20 cellular contexts compared by ENCODE assay signal in genomic region chr4:7792616-7793015, GRCh38.
DNase-seq lines count a peak whose midpoint lies in the region; ATAC-seq and TF ChIP-seq lines count a peak whose summit lies in the region.
"Had no signal": no experiment of that assay in that cellular context is flagged by ENCODE, and none has a peak within 500 bp of the region (broad histone marks: within the 10 kb centered on the region; RNA-seq: fewer than 3 reads in every experiment).

No MANE protein-coding gene starts in this region.

- DNase-seq in NCI-H1048 (lab: John Stamatoyannopoulos, UW) (peak; percentile 66), osteoblast (ENCODE audit: insufficient read length, low spot score, missing footprints) (peak; percentile 72), NCI-H1694 treated with DMSO at 0.1 percent for 48 hours (lab: John Stamatoyannopoulos, UW) (no peak)
- no peak for DNase-seq in stimulated activated naive CD8-positive, alpha-beta T cell treated with anti-CD3 and anti-CD28 coated beads, Interleukin-15, Interleukin-2, amounts not matched to agents 100 U/mL and 50 U/mL, for 24 hours
- DNase-seq: activated CD4-positive, CD25-positive, alpha-beta regulatory T cell treated with anti-CD3 and anti-CD28 coated beads, Interleukin-2, amount 50 U/mL, for 72 hours; activated T-cell treated with anti-CD3 and anti-CD28 coated beads, Interleukin-2, amount 50 U/mL, for 24 hours; DND-41; KG1; left ventricle myocardium superior; naive B cell; NCI-H146; NCI-H510A treated with DMSO at 0.1 percent for 48 hours; stimulated activated CD4-positive, alpha-beta T cell treated with anti-CD3 and anti-CD28 coated beads, Interleukin-1b, Interleukin-23, amount 100 ng/mL, for 48 hours; transverse colon had no signal

- H3K36me3 ChIP-seq in osteoblast (ENCODE audit: insufficient read depth, low read length) = peaks cover 91% of the 10 kb centered on the region

- no peaks in the 10 kb centered on the region for H3K27me3 ChIP-seq in osteoblast (ENCODE audit: insufficient read depth, low read length)
- H3K27me3 ChIP-seq: esophagus muscularis mucosa, Peyer's patch, transverse colon had no signal

- peak overlapping the region; percentile 64 for H3K4me2 ChIP-seq in osteoblast (ENCODE audit: insufficient read depth, low read length)

- no peaks in the 10 kb centered on the region for H3K9me3 ChIP-seq in osteoblast (ENCODE audit: low read depth, low read length)
- H3K9me3 ChIP-seq: esophagus muscularis mucosa, Peyer's patch, transverse colon had no signal

- H3K4me3 ChIP-seq in osteoblast (ENCODE audit: insufficient read depth, low read length) = no peak overlapping the region
- H3K4me3 ChIP-seq: esophagus muscularis mucosa, Peyer's patch, transverse colon had no signal

- TF ChIP-seq CTCF in osteoblast (IDR thresholded peaks at IDR 0.05; ENCODE audit: extremely low read depth, low read depth, low read length) = no peak

- peak overlapping the region; percentile 70 for H3K27ac ChIP-seq in osteoblast (ENCODE audit: low read depth, low read length)
- H3K27ac ChIP-seq: esophagus muscularis mucosa, Peyer's patch, transverse colon had no signal

- peaks cover 54% of the 10 kb centered on the region for H4K20me1 ChIP-seq in osteoblast (ENCODE audit: insufficient read depth, low read length)

- ATAC-seq in GM18502 (IDR thresholded peaks at IDR 0.05; ENCODE audit: poor library complexity, unreplicated experiment) (peak; percentile 87), GM21723 (IDR thresholded peaks at IDR 0.05; ENCODE audit: unreplicated experiment) (peak; percentile 81), HG03571 (IDR thresholded peaks at IDR 0.05; ENCODE audit: unreplicated experiment) (no peak), GM18511 (IDR thresholded peaks at IDR 0.05; ENCODE audit: unreplicated experiment) (no peak)
- ATAC-seq in stimulated activated naive CD8-positive, alpha-beta T cell treated with anti-CD3 and anti-CD28 coated beads, Interleukin-15, Interleukin-2, amounts not matched to agents 100 U/mL and 50 U/mL, for 24 hours = no peak
- ATAC-seq: left ventricle myocardium superior had no signal

- no peak overlapping the region for H2AFZ ChIP-seq in osteoblast (ENCODE audit: low read length)

- peaks cover 29% of the 10 kb centered on the region for H3K4me1 ChIP-seq in osteoblast (ENCODE audit: insufficient read depth, low read length)
- H3K4me1 ChIP-seq: Peyer's patch, transverse colon had no signal

- H3K79me2 ChIP-seq in osteoblast (ENCODE audit: insufficient read depth, low read length) = peaks cover 78% of the 10 kb centered on the region

Comparison
In these comparisons a context has a peak if more than half of its experiments do, and no peak if none do; other contexts are left out.
1. ATAC-seq: peak in GM18502 (single experiment) and GM21723 (single experiment); none in stimulated activated naive CD8-positive, alpha-beta T cell treated with anti-CD3 and anti-CD28 coated beads, Interleukin-15, Interleukin-2, amounts not matched to agents 100 U/mL and 50 U/mL, for 24 hours (single experiment), HG03571 (single experiment) and GM18511 (single experiment).
2. DNase-seq: peak in NCI-H1048 (single experiment) and osteoblast (single experiment); none in stimulated activated naive CD8-positive, alpha-beta T cell treated with anti-CD3 and anti-CD28 coated beads, Interleukin-15, Interleukin-2, amounts not matched to agents 100 U/mL and 50 U/mL, for 24 hours (single experiment) and NCI-H1694 treated with DMSO at 0.1 percent for 48 hours (single experiment).